8 cellular contexts compared by ENCODE assay signal in genomic region chr10:72320676-72321247, GRCh38. TPM values are rescaled to one million over a fixed set of nuclear protein-coding genes. Genes with fewer than 3 reads are reported as not detected.
DNase-seq lines count a peak whose midpoint lies in the region; ATAC-seq and TF ChIP-seq lines count a peak whose summit lies in the region.

No MANE protein-coding gene starts in this region.

- no peaks in the 10 kb centered on the region for H3K9me2 ChIP-seq in PC-3 (replicated peaks; ENCODE audit: low read length)

- CTCF ChIA-PET in PC-3 (lab: Charles Lee) = interaction anchor here (1.1 kb wide), 1 partner anchor 23 kb away, joined by 3 read pairs; no protein-coding TSS in a partner anchor

- H3K4me3 Mint-ChIP-seq in activated T-cell treated with anti-CD3 and anti-CD28 coated beads, Interleukin-2, amount 50 U/mL, for 72 hours = peak overlapping the region; percentile 93 to 97

- no peaks in the 10 kb centered on the region for H3K79me2 ChIP-seq in PC-3 (ENCODE audit: low read length)

- peaks cover 2 to 3% of the 10 kb centered on the region in 2 donors for H3K36me3 Mint-ChIP-seq in activated T-cell treated with anti-CD3 and anti-CD28 coated beads, Interleukin-2, amount 50 U/mL, for 72 hours (ENCODE audit: insufficient read depth in 2 of 2)

- peaks cover 55% of the 10 kb centered on the region for H3K4me1 ChIP-seq in PC-3 (ENCODE audit: insufficient read depth, low read length)

- H3K27ac ChIP-seq in PC-3 (ENCODE audit: low read length) = peak overlapping the region; percentile 85

- no peaks in the 10 kb centered on the region for H3K36me3 ChIP-seq in PC-3 (ENCODE audit: low read depth, low read length)

- H2AFZ ChIP-seq in PC-3 (ENCODE audit: low read length) = no peak overlapping the region

- peak overlapping the region; percentile 100 for H3K27ac Mint-ChIP-seq in activated T-cell treated with anti-CD3 and anti-CD28 coated beads, Interleukin-2, amount 50 U/mL, for 72 hours

- no peaks in the 10 kb centered on the region for H4K20me1 ChIP-seq in PC-3 (ENCODE audit: low read length)

- H3K9me3 ChIP-seq in PC-3 (ENCODE audit: low read length) = no peaks in the 10 kb centered on the region

- H3F3A ChIP-seq in PC-3 (ENCODE audit: low read length, unreplicated experiment) = peaks cover 4% of the 10 kb centered on the region

- H3K4me3 ChIP-seq in PC-3 (ENCODE audit: low read length) = no peak overlapping the region
- peak overlapping the region; percentile 3 for H3K4me3 ChIP-seq in fibroblast of mammary gland (ENCODE audit: control insufficient read depth, low read depth, low read length)

- no TSS peak for BruUV-seq in PC-3 (replicated peaks; lab: Mats Ljungman, UMichigan)

- TF ChIP-seq CTCF in PC-3 (conservative IDR thresholded peaks at IDR 0.05; ENCODE audit: low read depth, low read length) (no peak), fibroblast of mammary gland (conservative IDR thresholded peaks at IDR 0.05; ENCODE audit: control insufficient read depth, insufficient read depth, low read depth, low read length) (no peak)

- ATAC-seq in GM21528 (IDR thresholded peaks at IDR 0.05; ENCODE audit: low FRiP score, unreplicated experiment) (peak; percentile 60), PC-3 (peak; percentile 78)
- peak; percentile 71 to 72 for ATAC-seq in activated T-cell treated with anti-CD3 and anti-CD28 coated beads, Interleukin-2, amount 50 U/mL, for 72 hours (replicated peaks in 1 of 2)

- intact Hi-C loops in PC-3 (cut with micrococcal nuclease) = loop anchor here (1.0 kb wide), 1 partner anchor 47 kb away; the partner anchor contains the start of gene DDIT4

- no peaks in the 10 kb centered on the region for H3K9me3 Mint-ChIP-seq in activated T-cell treated with anti-CD3 and anti-CD28 coated beads, Interleukin-2, amount 50 U/mL, for 72 hours

- no peaks in the 10 kb centered on the region for H3K27me3 Mint-ChIP-seq in activated T-cell treated with anti-CD3 and anti-CD28 coated beads, Interleukin-2, amount 50 U/mL, for 72 hours (ENCODE audit: low read depth)

- peaks cover 83% of the 10 kb centered on the region for H3K4me1 Mint-ChIP-seq in activated T-cell treated with anti-CD3 and anti-CD28 coated beads, Interleukin-2, amount 50 U/mL, for 72 hours (ENCODE audit: low read depth)

- DNase-seq in EL (peak; percentile 100), HT1080 (ENCODE audit: low read depth) (peak; percentile 98), PC-3 (peak; percentile 88), fibroblast of mammary gland (ENCODE audit: low read depth) (peak; percentile 100), non-pigmented ciliary epithelial cell (ENCODE audit: low read depth) (peak; percentile 93), foreskin melanocyte (no peak)
- peak; percentile 86 to 92 for DNase-seq in activated T-cell treated with anti-CD3 and anti-CD28 coated beads, Interleukin-2, amount 50 U/mL, for 72 hours

- POLR2A ChIA-PET in PC-3 (lab: Charles Lee; ENCODE audit: unreplicated experiment) = interaction anchor here (1.2 kb wide), 3 partner anchors 24 to 47 kb away, joined by 6 to 8 read pairs (median 6); partner anchors contain the start of gene DDIT4

- H3K27me3 ChIP-seq in PC-3 (ENCODE audit: low read length) = no peaks in the 10 kb centered on the region

- H3K4me2 ChIP-seq in PC-3 (ENCODE audit: low read length) = peak overlapping the region; percentile 78

- peak overlapping the region; percentile 70 for H3K9ac ChIP-seq in PC-3 (ENCODE audit: low read length)

RNA-seq across cellular contexts. Expression of gene DNAJB12, which starts 34.0 kb away (rescaled TPM):
- 43.8 and 53.5 TPM in 2 replicates for total RNA-seq in HT1080 (2014; rRNA removed; shearing (Covaris generic))
- 30.4 and 32.9 TPM in 2 replicates for polyA plus RNA-seq in HT1080 (2015; cell fraction: cytosol; rRNA removed)
- polyA plus RNA-seq in HT1080 (2015; cell fraction: nucleus; rRNA removed) = 32.7 and 33.9 TPM in 2 replicates
- 25.7 and 30.9 TPM in 2 replicates for total RNA-seq in PC-3 (2014; rRNA removed)
- 10 to 100 TPM; 24.1 to 25.2 TPM for total RNA-seq in activated T-cell treated with anti-CD3 and anti-CD28 coated beads, Interleukin-2, amount 50 U/mL, for 72 hours

RNA-seq across cellular contexts. Expression of gene DDIT4, which starts 47.0 kb away (rescaled TPM):
- 13.0 and 16.1 TPM in 2 replicates for total RNA-seq in HT1080 (2014; rRNA removed; shearing (Covaris generic))
- polyA plus RNA-seq in HT1080 (2015; cell fraction: cytosol; rRNA removed) = 114 and 121 TPM in 2 replicates
- polyA plus RNA-seq in HT1080 (2015; cell fraction: nucleus; rRNA removed) = 143 and 155 TPM in 2 replicates
- 68.9 and 94.2 TPM in 2 replicates for total RNA-seq in PC-3 (2014; rRNA removed)
- 1,000 to 10,000 TPM; 1,119 to 1,202 TPM for total RNA-seq in activated T-cell treated with anti-CD3 and anti-CD28 coated beads, Interleukin-2, amount 50 U/mL, for 72 hours

Comparison
In these comparisons a context has a peak if more than half of its experiments do, and no peak if none do; other contexts are left out.
1. RNA of gene DDIT4, which starts 47.0 kb away (total RNA-seq): 1,119 to 1,202 TPM in activated T-cell treated with anti-CD3 and anti-CD28 coated beads, Interleukin-2, amount 50 U/mL, for 72 hours; 68.9 to 94.2 TPM in PC-3 and 13.0 to 16.1 TPM in HT1080; every median in the first group is over 10 times any median in the second.
2. Peak in every context shown above with its lines, with median percentiles within 50 percentile points of each other: ATAC-seq.